In the genomic region with DNA sequence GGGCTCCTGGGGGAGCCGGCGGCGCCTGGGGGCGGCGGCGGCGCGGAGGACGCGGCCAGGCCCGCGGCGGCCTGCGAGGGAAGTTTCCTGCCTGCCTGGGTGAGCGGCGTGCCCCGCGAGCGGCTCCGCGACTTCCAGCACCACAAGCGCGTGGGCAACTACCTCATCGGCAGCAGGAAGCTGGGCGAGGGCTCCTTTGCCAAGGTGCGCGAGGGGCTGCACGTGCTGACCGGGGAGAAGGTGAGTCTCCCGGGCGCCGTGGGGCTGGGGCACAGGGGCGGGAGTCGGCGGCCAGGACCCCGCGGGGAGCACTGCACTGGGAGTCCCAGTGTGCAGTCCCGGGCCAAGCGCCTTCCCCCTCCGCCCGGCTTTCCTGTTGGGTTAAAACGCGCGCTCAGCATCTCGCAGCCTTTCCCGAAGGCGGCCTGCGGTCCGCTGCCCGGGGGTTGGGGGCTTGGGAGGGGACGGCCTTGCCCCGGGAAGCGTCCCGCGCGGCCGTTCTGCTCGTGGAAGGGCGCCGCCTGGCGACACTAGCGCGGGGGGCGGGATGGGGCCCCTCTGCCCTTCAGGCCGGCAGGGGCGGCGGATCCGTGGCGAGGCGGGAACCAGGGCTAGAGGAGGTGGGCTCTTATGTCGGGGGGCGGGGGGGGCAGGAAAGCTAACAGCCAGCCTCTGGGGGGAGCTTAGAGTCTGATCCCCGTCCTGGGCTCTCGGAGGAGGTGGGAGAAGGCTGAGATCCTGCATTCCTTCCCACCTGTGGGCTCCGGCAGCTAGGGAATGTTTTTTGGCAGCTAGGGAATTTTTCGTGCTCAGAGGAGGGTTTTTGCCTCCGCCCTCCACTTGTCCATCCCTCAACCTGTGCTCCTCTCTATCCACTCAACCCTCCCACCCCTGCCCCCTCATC, we compare ENCODE assay signal across 8 cellular contexts. TPM values are rescaled to one million over a fixed set of nuclear protein-coding genes. Genes with fewer than 3 reads are reported as not detected.
DNase-seq lines count a peak whose midpoint lies in the region; ATAC-seq, FAIRE-seq and TF ChIP-seq lines count a peak whose summit lies in the region.

No MANE protein-coding gene starts in this region.

- H3K9me3 ChIP-seq in Peyer's patch, result no peaks in the 10 kb centered on the region
- no peaks in the 10 kb centered on the region for H3K9me3 ChIP-seq in GM12878 (replicated peaks; ENCODE audit: control insufficient read depth, insufficient read depth, low read length)

- H4K20me1 ChIP-seq in GM12878 (ENCODE audit: control insufficient read depth, insufficient read depth), result no peaks in the 10 kb centered on the region

- H3K27me3 ChIP-seq in Peyer's patch (no peaks in the 10 kb centered on the region), GM12878 (replicated peaks in 1 of 2; ENCODE audit: control insufficient read depth in 2 of 2, insufficient read depth in 2 of 2, low read length in 1 of 2) (peaks cover 5 to 22% of the 10 kb centered on the region in 2 experiments), kidney epithelial cell (ENCODE audit: control insufficient read depth, insufficient read depth, low read length) (peaks cover 42% of the 10 kb centered on the region)

- H3K79me2 ChIP-seq in GM12878 (ENCODE audit: control insufficient read depth, insufficient read depth, low read length), result no peaks in the 10 kb centered on the region

- no peak overlapping the region for H3K9ac ChIP-seq in GM12878 (ENCODE audit: control insufficient read depth, insufficient read depth, low read length)

- CTCF ChIA-PET in GM12878 (lab: Yijun Ruan, JAX), result interaction anchor here (0.6 to 1.2 kb wide), 2 partner anchors 9 to 26 kb away, joined by 3 read pairs; no protein-coding TSS in a partner anchor

- intact Hi-C loops in GM12878 (cut with micrococcal nuclease; ENCODE audit: unreplicated experiment), result no loop called here

- TF ChIP-seq CTCF in Peyer's patch (IDR thresholded peaks at IDR 0.05), result peak in 5 of 6 experiments; percentile 33 to 60 (median 55)
- TF ChIP-seq CTCF in GM12878 (IDR thresholded peaks at IDR 0.05 in 2 of 3, conservative IDR thresholded peaks at IDR 0.05 in 1 of 3; ENCODE audit: control insufficient read depth in 2 of 3, extremely low read depth in 1 of 3, insufficient read depth in 1 of 3, low read depth in 3 of 3, low read length in 3 of 3), result peak; percentile 20 to 37 (median 31); a peak in 3 of 6 replicates
- peak; percentile 42 for TF ChIP-seq CTCF in kidney epithelial cell (IDR thresholded peaks at IDR 0.05; ENCODE audit: insufficient read depth, low read length, poor library complexity, severe bottlenecking)

- H3K4me1 ChIP-seq in Peyer's patch (peaks cover 0 to 22% (median 2%) of the 10 kb centered on the region in 4 donors), GM12878 (ENCODE audit: control insufficient read depth, insufficient read depth, low read length) (no peaks in the 10 kb centered on the region)

- POLR2A ChIA-PET in GM12878 (lab: Charles Lee), result no interaction called here

- H3K4me2 ChIP-seq in GM12878 (ENCODE audit: control insufficient read depth, insufficient read depth), result 0 out of 2 replicates have a peak overlapping the region, but pooled peaks have one; percentile 17

- 0 out of 2 replicates have a peak, but pooled peaks have one; percentile 13 for TF ChIP-seq RAD21 in GM12878 (IDR thresholded peaks at IDR 0.05; ENCODE audit: insufficient read depth, low read depth, low read length)

- 4% methylated on average over 14 of the region's 77 CpGs for WGBS in GM12878 (ENCODE audit: insufficient coverage, insufficient replicate concordance, low lambda C conversion rate, missing lambda C conversion rate)

- peak; percentile 77 for DNase-seq in activated effector memory CD4-positive, alpha-beta T cell treated with anti-CD3 and anti-CD28 coated beads, Interleukin-2, amount 50 U/mL, for 16 hours
- no peak for DNase-seq in activated effector memory CD4-positive, alpha-beta T cell treated with Interleukin-2 at 50 U/mL for 16 hours
- DNase-seq in Peyer's patch, result peak in 2 of 3 donors; percentile 73 to 77
- DNase-seq in GM12878 (ENCODE audit: low read depth, low spot score), result no peak
- no peak for DNase-seq in kidney epithelial cell (ENCODE audit: low read depth)
- peak; percentile 5 for DNase-seq in stimulated activated CD4-positive, alpha-beta T cell treated with anti-CD3 and anti-CD28 coated beads, Interleukin-2, amount 100 ng/mL, for 4 hours (ENCODE audit: low read depth)
- DNase-seq in GM19240 (ENCODE audit: insufficient read length, low spot score), result no peak

- RAD21 ChIA-PET in GM12878 (lab: Charles Lee; ENCODE audit: unreplicated experiment), result interaction anchor here (0.6 kb wide), 1 partner anchor 140 kb away, joined by 3 read pairs; no protein-coding TSS in a partner anchor

- SMC1A ChIA-PET in GM12878 (lab: Charles Lee; ENCODE audit: uncharacterized antibody, unreplicated experiment), result no interaction called here

- TF ChIP-seq POLR2A in Peyer's patch (IDR thresholded peaks at IDR 0.05), result no peak
- TF ChIP-seq POLR2A in GM12878 (IDR thresholded peaks at IDR 0.05; ENCODE audit: low read depth, low read length), result no peak

- no peak overlapping the region for H2AFZ ChIP-seq in GM12878 (ENCODE audit: control insufficient read depth, low read depth, low read length)

- H3K4me3 ChIP-seq in Peyer's patch, result peak overlapping the region; percentile 45 to 94 (median 66)
- H3K4me3 ChIP-seq in GM12878, result no peak overlapping the region
- H3K4me3 ChIP-seq in kidney epithelial cell (ENCODE audit: low read depth, low read length), result peak overlapping the region; percentile 50

- TF ChIP-seq EP300 in GM12878 (IDR thresholded peaks at IDR 0.05; ENCODE audit: borderline replicate concordance in 1 of 2, control insufficient read depth in 1 of 2, low read depth in 2 of 2, low read length in 2 of 2), result no peak

- FAIRE-seq in GM12878 (lab: Jason Lieb, UNC), result no peak

- H3K27ac ChIP-seq in Peyer's patch (peak overlapping the region; percentile 55 to 75 (median 56)), GM12878 (ENCODE audit: control insufficient read depth, insufficient read depth) (no peak overlapping the region)

- no peaks in the 10 kb centered on the region for H3K36me3 ChIP-seq in Peyer's patch
- H3K36me3 ChIP-seq in GM12878 (ENCODE audit: control insufficient read depth in 2 of 2, insufficient read depth in 2 of 2, low read length in 1 of 2), result no peaks in the 10 kb centered on the region
- no peaks in the 10 kb centered on the region for H3K36me3 ChIP-seq in kidney epithelial cell (ENCODE audit: control insufficient read depth, insufficient read depth, low read length)

- BruUV-seq in GM12878 (replicated peaks; lab: Mats Ljungman, UMichigan), result no TSS peak

- ATAC-seq in GM12878 (peak; percentile 52), GM21381 (IDR thresholded peaks at IDR 0.05; ENCODE audit: unreplicated experiment) (no peak)

- in situ Hi-C loops in GM12878 (cut with MboI), result no loop called here

TF ChIP-seq in GM12878, 131 proteins besides CTCF, POLR2A, EP300 and RAD21 (continues in another document):
- TF ChIP-seq, protein P1, sequence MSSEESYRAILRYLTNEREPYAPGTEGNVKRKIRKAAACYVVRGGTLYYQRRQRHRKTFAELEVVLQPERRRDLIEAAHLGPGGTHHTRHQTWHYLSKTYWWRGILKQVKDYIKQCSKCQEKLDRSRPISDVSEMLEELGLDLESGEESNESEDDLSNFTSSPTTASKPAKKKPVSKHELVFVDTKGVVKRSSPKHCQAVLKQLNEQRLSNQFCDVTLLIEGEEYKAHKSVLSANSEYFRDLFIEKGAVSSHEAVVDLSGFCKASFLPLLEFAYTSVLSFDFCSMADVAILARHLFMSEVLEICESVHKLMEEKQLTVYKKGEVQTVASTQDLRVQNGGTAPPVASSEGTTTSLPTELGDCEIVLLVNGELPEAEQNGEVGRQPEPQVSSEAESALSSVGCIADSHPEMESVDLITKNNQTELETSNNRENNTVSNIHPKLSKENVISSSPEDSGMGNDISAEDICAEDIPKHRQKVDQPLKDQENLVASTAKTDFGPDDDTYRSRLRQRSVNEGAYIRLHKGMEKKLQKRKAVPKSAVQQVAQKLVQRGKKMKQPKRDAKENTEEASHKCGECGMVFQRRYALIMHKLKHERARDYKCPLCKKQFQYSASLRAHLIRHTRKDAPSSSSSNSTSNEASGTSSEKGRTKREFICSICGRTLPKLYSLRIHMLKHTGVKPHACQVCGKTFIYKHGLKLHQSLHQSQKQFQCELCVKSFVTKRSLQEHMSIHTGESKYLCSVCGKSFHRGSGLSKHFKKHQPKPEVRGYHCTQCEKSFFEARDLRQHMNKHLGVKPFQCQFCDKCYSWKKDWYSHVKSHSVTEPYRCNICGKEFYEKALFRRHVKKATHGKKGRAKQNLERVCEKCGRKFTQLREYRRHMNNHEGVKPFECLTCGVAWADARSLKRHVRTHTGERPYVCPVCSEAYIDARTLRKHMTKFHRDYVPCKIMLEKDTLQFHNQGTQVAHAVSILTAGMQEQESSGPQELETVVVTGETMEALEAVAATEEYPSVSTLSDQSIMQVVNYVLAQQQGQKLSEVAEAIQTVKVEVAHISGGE (CRISPR knock-in tag; IDR thresholded peaks at IDR 0.05), result no peak
- no peak for TF ChIP-seq TCF7 (IDR thresholded peaks at IDR 0.05; ENCODE audit: borderline replicate concordance)
- no peak for TF ChIP-seq NR2F1 (conservative IDR thresholded peaks at IDR 0.05)
- TF ChIP-seq NR2C1 (IDR thresholded peaks at IDR 0.05), result no peak
- TF ChIP-seq ESRRA (IDR thresholded peaks at IDR 0.05; ENCODE audit: low read length), result no peak
- TF ChIP-seq MYC (IDR thresholded peaks at IDR 0.05; ENCODE audit: insufficient read depth, insufficient read length, insufficient replicate concordance, low read length, severe bottlenecking), result no peak
- TF ChIP-seq MTA2 (IDR thresholded peaks at IDR 0.05; ENCODE audit: low read depth), result no peak
- no peak for TF ChIP-seq SREBF1 (IDR thresholded peaks at IDR 0.05; ENCODE audit: low read length)

RNA-seq across cellular contexts. Expression of gene HUNK, which starts 1.1 kb away (rescaled TPM):
- total RNA-seq in Peyer's patch (1 to 10 TPM; 1.6 to 7.0 (median 3.4) TPM), GM12878 (2014; rRNA removed) (not detected in 2 replicates), GM12878 (2014; rRNA removed; fragmentation: Illumina TruSeq; extraction: Trizol) (under 0.01 TPM in 1 of 2 replicates, not detected in the other), GM12878 (2021) (0.03 TPM in 1 of 2 replicates, not detected in the other), kidney epithelial cell (2.8 and 3.1 TPM in 2 replicates)
- total RNA-seq in GM12878 (2013; cell fraction: nucleolus; rRNA removed), result 0.86 and 1.8 TPM in 2 replicates
- not detected for polyA plus RNA-seq in GM12878 (2011; ENCODE audit: low read depth)
- polyA plus RNA-seq in GM12878 (2011; rRNA removed) (0.10 and 0.14 TPM in 2 replicates), GM12878 (2014; fragmentation: Illumina TruSeq; extraction: Trizol) (not detected in 2 replicates), GM12878 (2014; fragmentation: Nextera tagmentation; extraction: Ambion mirVana) (not detected), GM12878 (2014; rRNA removed) (0.01 TPM in 1 of 2 replicates, not detected in the other), GM12878 (2016; fragmentation: Nextera tagmentation; extraction: Ambion mirVana) (not detected)
- 0.07 and 0.54 TPM in 2 replicates for polyA plus RNA-seq in GM12878 (2011; cell fraction: cytosol; rRNA removed)
- polyA plus RNA-seq in GM12878 (2011; cell fraction: nucleus; rRNA removed), result 0.16 and 0.18 TPM in 2 replicates
- 0.04 TPM in 2 replicates for polyA plus RNA-seq in GM12878 (2012)
- 0.46 and 0.80 TPM in 2 replicates for polyA minus RNA-seq in GM12878 (2011; rRNA and poly(A)+ RNA removed)
- not detected in 2 replicates for polyA minus RNA-seq in GM12878 (2011; cell fraction: cytosol; rRNA and poly(A)+ RNA removed)
- polyA minus RNA-seq in GM12878 (2011; cell fraction: nucleus; rRNA and poly(A)+ RNA removed), result 0.29 and 0.73 TPM in 2 replicates

Comparison
In these comparisons a context has a peak if more than half of its experiments do, and no peak if none do; other contexts are left out.
1. DNase-seq: peak in activated effector memory CD4-positive, alpha-beta T cell treated with anti-CD3 and anti-CD28 coated beads, Interleukin-2, amount 50 U/mL, for 16 hours (single experiment), Peyer's patch (2 of 3) and stimulated activated CD4-positive, alpha-beta T cell treated with anti-CD3 and anti-CD28 coated beads, Interleukin-2, amount 100 ng/mL, for 4 hours (single experiment); none in activated effector memory CD4-positive, alpha-beta T cell treated with Interleukin-2 at 50 U/mL for 16 hours (single experiment), GM12878 (single experiment), kidney epithelial cell (single experiment) and GM19240 (single experiment).
2. Peak in every context shown above with its lines, with median percentiles within 50 percentile points of each other: CTCF ChIP-seq.